In the genomic region with DNA sequence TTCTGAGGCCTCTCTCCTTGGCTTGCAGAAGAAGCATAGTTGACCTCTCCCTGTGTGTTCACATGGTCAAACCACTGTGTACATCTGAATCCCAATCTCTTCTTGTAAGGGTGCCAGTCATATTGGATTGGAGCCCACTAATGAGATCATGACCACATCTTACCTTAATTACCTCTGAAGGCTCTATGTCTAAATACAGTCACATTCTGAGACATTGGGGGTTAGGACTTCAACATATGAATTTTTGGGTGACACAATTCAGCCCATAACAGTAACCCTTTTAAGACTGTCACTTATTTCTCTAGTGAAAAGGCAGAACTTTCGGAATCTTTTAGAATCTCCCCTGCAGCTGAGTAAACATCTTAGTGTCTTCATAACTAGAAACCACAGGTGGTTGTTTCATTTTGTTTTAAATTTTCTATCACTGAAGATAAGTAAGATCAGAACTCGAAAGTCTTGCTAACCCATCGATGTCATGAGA, we compare ENCODE assay signal across 12 cellular contexts. TPM values are rescaled to one million over a fixed set of nuclear protein-coding genes. Genes with fewer than 3 reads are reported as not detected.
A peak's percentile ranks its signal among the peaks of the same experiment; 100 is the strongest.
DNase-seq lines count a peak whose midpoint lies in the region; ATAC-seq, FAIRE-seq and TF ChIP-seq lines count a peak whose summit lies in the region.
"Had no signal": no experiment of that assay in that cellular context is flagged by ENCODE, and none has a peak within 500 bp of the region (broad histone marks: within the 10 kb centered on the region; RNA-seq: fewer than 3 reads in every experiment).

No MANE protein-coding gene starts in this region.

- H4K20me1 ChIP-seq in osteoblast (ENCODE audit: insufficient read depth, low read length): no peaks in the 10 kb centered on the region

- peak; percentile 87 for ATAC-seq in activated CD4-positive, CD25-positive, alpha-beta regulatory T cell treated with anti-CD3 and anti-CD28 coated beads, Interleukin-2, amount 50 U/mL, for 24 hours
- ATAC-seq in GM21619 (IDR thresholded peaks at IDR 0.05; ENCODE audit: unreplicated experiment): peak; percentile 63

- H3K79me2 ChIP-seq in osteoblast (ENCODE audit: insufficient read depth, low read length): no peaks in the 10 kb centered on the region

- no peak overlapping the region for H3K4me2 ChIP-seq in osteoblast (ENCODE audit: insufficient read depth, low read length)
- H3K4me2 ChIP-seq: A549 had no signal

- peaks cover under 1% of the 10 kb centered on the region for H3K4me1 ChIP-seq in osteoblast (ENCODE audit: insufficient read depth, low read length)
- H3K4me1 ChIP-seq: A549 had no signal

- peak overlapping the region; percentile 42 for H3K27ac ChIP-seq in HL-60 (replicated peaks)
- no peak overlapping the region for H3K27ac ChIP-seq in osteoblast (ENCODE audit: low read depth, low read length)
- H3K27ac ChIP-seq: A549 had no signal

- H3K9me3 ChIP-seq in osteoblast (ENCODE audit: low read depth, low read length): no peaks in the 10 kb centered on the region
- H3K9me3 ChIP-seq: A549 had no signal

- H3K36me3 ChIP-seq in osteoblast (ENCODE audit: insufficient read depth, low read length): no peaks in the 10 kb centered on the region

- TF ChIP-seq CTCF in HL-60 (IDR thresholded peaks at IDR 0.05; ENCODE audit: insufficient read depth, low read length) (no peak), fibroblast of mammary gland (conservative IDR thresholded peaks at IDR 0.05; ENCODE audit: control insufficient read depth, insufficient read depth, low read depth, low read length) (no peak), osteoblast (IDR thresholded peaks at IDR 0.05; ENCODE audit: extremely low read depth, low read depth, low read length) (no peak)

- H3K4me3 ChIP-seq in HL-60 (replicated peaks; ENCODE audit: insufficient read depth, low read length) (no peak overlapping the region), fibroblast of mammary gland (ENCODE audit: control insufficient read depth, low read depth, low read length) (no peak overlapping the region), osteoblast (ENCODE audit: insufficient read depth, low read length) (no peak overlapping the region)
- H3K4me3 ChIP-seq: A549 had no signal

- H3K27me3 ChIP-seq in HL-60 (ENCODE audit: insufficient read depth, poor library complexity, severe bottlenecking) (no peaks in the 10 kb centered on the region), osteoblast (ENCODE audit: insufficient read depth, low read length) (peaks cover 4% of the 10 kb centered on the region)

- no peak for FAIRE-seq in HTR-8/SVneo (lab: Jason Lieb, UNC)
- FAIRE-seq: A549 had no signal

- DNase-seq in activated CD4-positive, CD25-positive, alpha-beta regulatory T cell treated with anti-CD3 and anti-CD28 coated beads, Interleukin-2, amount 50 U/mL, for 72 hours: no peak
- no peak for DNase-seq in HL-60 (ENCODE audit: low read depth in 1 of 2, low spot score in 1 of 2)
- DNase-seq in fibroblast of mammary gland (ENCODE audit: low read depth): peak; percentile 48
- no peak for DNase-seq in OCI-M2 (lab: John Stamatoyannopoulos, UW; ENCODE audit: unreplicated experiment)
- DNase-seq in HTR-8/SVneo (ENCODE audit: insufficient read length, low spot score): no peak
- DNase-seq in osteoblast (ENCODE audit: insufficient read length, low spot score, missing footprints): no peak
- DNase-seq: NCI-H187 had no signal

- H2AFZ ChIP-seq in osteoblast (ENCODE audit: low read length): no peak overlapping the region

RNA-seq across cellular contexts. Expression of gene BMP10, which starts 33.3 kb away (rescaled TPM):
- not detected in 2 replicates for total RNA-seq in osteoblast
- total RNA-seq: SK-MEL-5, urinary bladder had no signal
